ENCODE assay signal across 1 cellular context in genomic region chrX:48937065-48937907, GRCh38.
TF ChIP-seq lines count a peak whose summit lies in the region.

No MANE protein-coding gene starts in this region.

TF ChIP-seq in K562, 482 proteins besides CTCF, POLR2A, EP300 and RAD21 (continued from another document and continues in another):
- TF ChIP-seq E2F3 (CRISPR knock-in tag; IDR thresholded peaks at IDR 0.05) = no peak
- peak; percentile 85 for TF ChIP-seq RAD51 (IDR thresholded peaks at IDR 0.05; ENCODE audit: borderline replicate concordance, low read depth)
- TF ChIP-seq SMC3 (conservative IDR thresholded peaks at IDR 0.05; ENCODE audit: insufficient read depth, low read depth, low read length) = 0 out of 2 replicates have a peak, but pooled peaks have one; percentile 28
- TF ChIP-seq NCOA6 (IDR thresholded peaks at IDR 0.05) = no peak
- TF ChIP-seq ATF3 (IDR thresholded peaks at IDR 0.05) = no peak
- no peak for TF ChIP-seq ATF3 (CRISPR knock-in tag; conservative IDR thresholded peaks at IDR 0.05)
- TF ChIP-seq TCFL5 (CRISPR knock-in tag; conservative IDR thresholded peaks at IDR 0.05) = no peak
- no peak for TF ChIP-seq U2AF1 (optimal IDR thresholded peaks at IDR 0.05; ENCODE audit: low read depth, low read length)
- TF ChIP-seq TSC22D4 (tag; IDR thresholded peaks at IDR 0.05) = no peak
- TF ChIP-seq SRSF1 (IDR thresholded peaks at IDR 0.05; ENCODE audit: low read depth, low read length) = no peak
- TF ChIP-seq ZBTB17 (CRISPR knock-in tag; IDR thresholded peaks at IDR 0.05) = no peak
- TF ChIP-seq XRCC3 (IDR thresholded peaks at IDR 0.05) = no peak
- TF ChIP-seq TAF1 (IDR thresholded peaks at IDR 0.05; ENCODE audit: control insufficient read depth, extremely low read depth, insufficient read depth, low read length, severe bottlenecking) = no peak
- no peak for TF ChIP-seq ZNF699 (CRISPR knock-in tag; IDR thresholded peaks at IDR 0.05; ENCODE audit: insufficient replicate concordance)
- TF ChIP-seq HLTF (IDR thresholded peaks at IDR 0.05) = no peak
- no peak for TF ChIP-seq NEUROD1 (IDR thresholded peaks at IDR 0.05; ENCODE audit: borderline replicate concordance, low read depth, low read length, partially characterized antibody)
- TF ChIP-seq HDAC1 (IDR thresholded peaks at IDR 0.05) = no peak; a peak in 2 of 4 replicates
- TF ChIP-seq ZNF239 (CRISPR knock-in tag; IDR thresholded peaks at IDR 0.05) = no peak
- TF ChIP-seq ETS1 (conservative IDR thresholded peaks at IDR 0.05; ENCODE audit: control insufficient read depth, low read depth, low read length) = peak; percentile 68; the same call in 1 of the 2 replicates
- TF ChIP-seq MAFG (tag; conservative IDR thresholded peaks at IDR 0.05) = no peak
- peak; percentile 58 for TF ChIP-seq CBFA2T2 (conservative IDR thresholded peaks at IDR 0.05)
- TF ChIP-seq BRF1 (IDR thresholded peaks at IDR 0.05; ENCODE audit: borderline replicate concordance, extremely low read depth, insufficient read length) = no peak
- no peak for TF ChIP-seq THRB (CRISPR knock-in tag; conservative IDR thresholded peaks at IDR 0.05)
- peak; percentile 40 to 73; a peak in 2 of 4 replicates for TF ChIP-seq TBL1XR1 (IDR thresholded peaks at IDR 0.05; ENCODE audit: low read length in 2 of 2)
- TF ChIP-seq SMAD3 (CRISPR knock-in tag; conservative IDR thresholded peaks at IDR 0.05) = no peak
- TF ChIP-seq SAFB (IDR thresholded peaks at IDR 0.05; ENCODE audit: borderline replicate concordance, low read depth, low read length) = no peak
- TF ChIP-seq CREB1 (IDR thresholded peaks at IDR 0.05) = no peak
- peak; percentile 47; the same call in 1 of the 2 replicates for TF ChIP-seq CREB1 (CRISPR knock-in tag; IDR thresholded peaks at IDR 0.05)
- TF ChIP-seq ZNF696 (CRISPR knock-in tag; conservative IDR thresholded peaks at IDR 0.05) = no peak
- no peak for TF ChIP-seq ATF4 (CRISPR knock-in tag; IDR thresholded peaks at IDR 0.05)
- TF ChIP-seq TCF3 (CRISPR knock-in tag; IDR thresholded peaks at IDR 0.05) = peak; percentile 76
- no peak for TF ChIP-seq ZNF75A (CRISPR knock-in tag; IDR thresholded peaks at IDR 0.05)
- no peak for TF ChIP-seq RBM22 (IDR thresholded peaks at IDR 0.05; ENCODE audit: low read depth, low read length, poor library complexity, severe bottlenecking)
- TF ChIP-seq E2F4 (CRISPR knock-in tag; IDR thresholded peaks at IDR 0.05; ENCODE audit: low read depth) = no peak
- no peak for TF ChIP-seq ZBTB8A (IDR thresholded peaks at IDR 0.05; ENCODE audit: partially characterized antibody)
- peak; percentile 61 for TF ChIP-seq ZBTB1 (CRISPR knock-in tag; IDR thresholded peaks at IDR 0.05; ENCODE audit: borderline replicate concordance, low read depth)
- no peak for TF ChIP-seq HNRNPK (IDR thresholded peaks at IDR 0.05; ENCODE audit: low read depth, low read length, poor library complexity, severe bottlenecking)
- TF ChIP-seq ZKSCAN3 (CRISPR knock-in tag; IDR thresholded peaks at IDR 0.05) = no peak
- no peak for TF ChIP-seq SETDB1 (IDR thresholded peaks at IDR 0.05; ENCODE audit: low read length)
- TF ChIP-seq SNRNP70 (optimal IDR thresholded peaks at IDR 0.05; ENCODE audit: low read depth, low read length) = no peak
- peak in 1 of 2 experiments; percentile 59 for TF ChIP-seq E2F6 (IDR thresholded peaks at IDR 0.05; ENCODE audit: borderline replicate concordance in 1 of 2, extremely low read depth in 1 of 2, insufficient read depth in 1 of 2, insufficient read length in 1 of 2, low read depth in 1 of 2, low read length in 1 of 2, poor library complexity in 1 of 2, severe bottlenecking in 1 of 2)
- no peak for TF ChIP-seq ID3 (CRISPR knock-in tag; IDR thresholded peaks at IDR 0.05)
- TF ChIP-seq ID3 (tag; IDR thresholded peaks at IDR 0.05) = peak; percentile 96
- TF ChIP-seq TAF9B (IDR thresholded peaks at IDR 0.05; ENCODE audit: partially characterized antibody) = no peak
- no peak; the same call in 1 of the 2 replicates for TF ChIP-seq ZKSCAN8 (CRISPR knock-in tag; IDR thresholded peaks at IDR 0.05)
- TF ChIP-seq BDP1 (IDR thresholded peaks at IDR 0.05; ENCODE audit: insufficient read depth, insufficient read length) = no peak
- peak in 1 of 3 experiments; percentile 59; a peak in 1 of 6 replicates for TF ChIP-seq ZBTB11 (CRISPR knock-in tag; IDR thresholded peaks at IDR 0.05)
- no peak for TF ChIP-seq RBM17 (IDR thresholded peaks at IDR 0.05; ENCODE audit: borderline replicate concordance, low read depth, low read length)
- TF ChIP-seq ZMIZ1 (IDR thresholded peaks at IDR 0.05; ENCODE audit: low read depth in 2 of 2, low read length in 2 of 2) = no peak
- no peak; the same call in 1 of the 2 replicates for TF ChIP-seq HDAC2 (IDR thresholded peaks at IDR 0.05)
- no peak for TF ChIP-seq NFXL1 (CRISPR knock-in tag; IDR thresholded peaks at IDR 0.05)
- TF ChIP-seq NKRF (IDR thresholded peaks at IDR 0.05; ENCODE audit: borderline replicate concordance) = no peak
- peak; percentile 38; the same call in 1 of the 2 replicates for TF ChIP-seq RFX1 (IDR thresholded peaks at IDR 0.05)
- no peak for TF ChIP-seq NUFIP1 (IDR thresholded peaks at IDR 0.05; ENCODE audit: partially characterized antibody)
- no peak for TF ChIP-seq ILK (tag; IDR thresholded peaks at IDR 0.05; ENCODE audit: borderline replicate concordance, low read depth)
- TF ChIP-seq SMARCC2 (IDR thresholded peaks at IDR 0.05; ENCODE audit: low read depth) = no peak
- TF ChIP-seq ZNF778 (CRISPR knock-in tag; IDR thresholded peaks at IDR 0.05) = no peak
